9 cellular contexts compared by ENCODE assay signal in genomic region chr22:45977551-45978274, GRCh38. TPM values are rescaled to one million over a fixed set of nuclear protein-coding genes. Genes with fewer than 3 reads are reported as not detected.
DNase-seq lines count a peak whose midpoint lies in the region; ATAC-seq and TF ChIP-seq lines count a peak whose summit lies in the region.
"Had no signal": no experiment of that assay in that cellular context is flagged by ENCODE, and none has a peak within 500 bp of the region (broad histone marks: within the 10 kb centered on the region; RNA-seq: fewer than 3 reads in every experiment).

No MANE protein-coding gene starts in this region.

- H3K4me2 ChIP-seq in OCI-LY3 (ENCODE audit: low read length) (peak overlapping the region; percentile 92), hepatocyte (peak overlapping the region; percentile 98)

- H3K9me2 ChIP-seq in hepatocyte (replicated peaks; ENCODE audit: insufficient read depth) = no peaks in the 10 kb centered on the region

- H4K20me1 ChIP-seq in OCI-LY3 (ENCODE audit: insufficient read depth, low read length) (no peaks in the 10 kb centered on the region), hepatocyte (ENCODE audit: insufficient read depth, poor library complexity, severe bottlenecking) (no peaks in the 10 kb centered on the region)

- intact Hi-C loops in Right ventricle myocardium inferior (cut with DNase I) = no loop called here
- intact Hi-C loops in body of pancreas (cut with DNase I) = no loop called here

- no peak overlapping the region for H3K4me3 ChIP-seq in cardiac muscle cell
- peak overlapping the region; percentile 85; the same call in 1 of the 2 replicates for H3K4me3 ChIP-seq in OCI-LY3 (ENCODE audit: low read length)
- H3K4me3 ChIP-seq in hepatocyte = no peak overlapping the region
- H3K4me3 ChIP-seq in body of pancreas = no peak overlapping the region

- H3K4me3 Mint-ChIP-seq in stimulated activated naive CD8-positive, alpha-beta T cell treated with anti-CD3 and anti-CD28 coated beads, Interleukin-15, amount 100 ng/mL, for 72 hours = peak overlapping the region; percentile 32 to 72

- no peak for TF ChIP-seq POLR2A in body of pancreas (IDR thresholded peaks at IDR 0.05)

- H3K4me1 ChIP-seq in cardiac muscle cell (ENCODE audit: low read depth) (no peaks in the 10 kb centered on the region), OCI-LY3 (ENCODE audit: low read length) (peaks cover 7% of the 10 kb centered on the region), hepatocyte (ENCODE audit: insufficient read depth) (peaks cover 8% of the 10 kb centered on the region), body of pancreas (peaks cover 36% of the 10 kb centered on the region)

- TF ChIP-seq CTCF in cardiac muscle cell (IDR thresholded peaks at IDR 0.05; ENCODE audit: low read depth, low read length) = no peak
- TF ChIP-seq CTCF in OCI-LY3 (IDR thresholded peaks at IDR 0.05; ENCODE audit: low read depth, low read length) = no peak
- no peak for TF ChIP-seq CTCF in hepatocyte (IDR thresholded peaks at IDR 0.05; ENCODE audit: poor library complexity)
- TF ChIP-seq CTCF in body of pancreas (IDR thresholded peaks at IDR 0.05) = no peak

- H3K79me2 ChIP-seq in OCI-LY3 (ENCODE audit: low read length) (no peaks in the 10 kb centered on the region), hepatocyte (no peaks in the 10 kb centered on the region)

- H3K36me3 ChIP-seq in cardiac muscle cell (no peaks in the 10 kb centered on the region), OCI-LY3 (replicated peaks; ENCODE audit: low read depth, low read length) (no peaks in the 10 kb centered on the region), hepatocyte (replicated peaks; ENCODE audit: insufficient read depth, low read depth) (no peaks in the 10 kb centered on the region), body of pancreas (replicated peaks in 1 of 2; ENCODE audit: insufficient read depth in 1 of 2, low read depth in 2 of 2) (no peaks in the 10 kb centered on the region)
- H3K36me3 ChIP-seq: sigmoid colon had no signal

- DNase-seq in cardiac muscle cell (ENCODE audit: low read depth in 1 of 2, low spot score in 1 of 2) (peak; percentile 18 to 62), Right ventricle myocardium inferior (ENCODE audit: missing footprints) (no peak), hepatocyte (ENCODE audit: low spot score) (no peak), HK-2 (ENCODE audit: unreplicated experiment) (no peak), body of pancreas (no peak)
- peak in 1 of 2 donors; percentile 29 for DNase-seq in stimulated activated naive CD8-positive, alpha-beta T cell treated with anti-CD3 and anti-CD28 coated beads, Interleukin-15, amount 100 ng/mL, for 72 hours

- H3K27ac Mint-ChIP-seq in stimulated activated naive CD8-positive, alpha-beta T cell treated with anti-CD3 and anti-CD28 coated beads, Interleukin-15, amount 100 ng/mL, for 72 hours = no peak overlapping the region

- no peaks in the 10 kb centered on the region for H3K9me3 Mint-ChIP-seq in stimulated activated naive CD8-positive, alpha-beta T cell treated with anti-CD3 and anti-CD28 coated beads, Interleukin-15, amount 100 ng/mL, for 72 hours

- peaks cover 70% of the 10 kb centered on the region for H3K27me3 ChIP-seq in cardiac muscle cell
- H3K27me3 ChIP-seq in OCI-LY3 (ENCODE audit: low read depth, low read length) = peaks cover 5% of the 10 kb centered on the region; the same call in 1 of the 2 replicates
- H3K27me3 ChIP-seq in hepatocyte = peaks cover 48% of the 10 kb centered on the region
- H3K27me3 ChIP-seq in body of pancreas = peaks cover 0 to 19% of the 10 kb centered on the region in 2 donors

- no peak for ATAC-seq in Right ventricle myocardium inferior
- ATAC-seq in stimulated activated naive CD8-positive, alpha-beta T cell treated with anti-CD3 and anti-CD28 coated beads, Interleukin-15, amount 100 ng/mL, for 72 hours = no peak
- ATAC-seq in HG03469 (IDR thresholded peaks at IDR 0.05; ENCODE audit: unreplicated experiment) = no peak
- ATAC-seq in body of pancreas = no peak

- no peak overlapping the region; the same call in 1 of the 2 replicates for H2AFZ ChIP-seq in OCI-LY3 (ENCODE audit: low read depth, low read length)
- no peak overlapping the region for H2AFZ ChIP-seq in hepatocyte

- H3K9ac ChIP-seq in OCI-LY3 (ENCODE audit: low read length) = no peak overlapping the region

- H3K27ac ChIP-seq in cardiac muscle cell (no peak overlapping the region), OCI-LY3 (ENCODE audit: low read length) (no peak overlapping the region), hepatocyte (no peak overlapping the region), body of pancreas (no peak overlapping the region)
- H3K27ac ChIP-seq: sigmoid colon had no signal

- WGBS in hepatocyte (ENCODE audit: low lambda C conversion rate, missing lambda C conversion rate) = 17% methylated on average over 28 of the region's 29 CpGs
- WGBS in body of pancreas, 2 donors = 6 to 11% methylated on average over 9 to 29 of the region's 29 CpGs

- no peaks in the 10 kb centered on the region for H3K9me3 ChIP-seq in cardiac muscle cell (ENCODE audit: low read depth)
- H3K9me3 ChIP-seq in OCI-LY3 (ENCODE audit: insufficient read depth, low read length) = no peaks in the 10 kb centered on the region
- H3K9me3 ChIP-seq in hepatocyte (ENCODE audit: low read depth) = no peaks in the 10 kb centered on the region
- no peaks in the 10 kb centered on the region for H3K9me3 ChIP-seq in body of pancreas
- H3K9me3 ChIP-seq: sigmoid colon had no signal

- peaks cover 26% of the 10 kb centered on the region for H3K4me1 Mint-ChIP-seq in stimulated activated naive CD8-positive, alpha-beta T cell treated with anti-CD3 and anti-CD28 coated beads, Interleukin-15, amount 100 ng/mL, for 72 hours

- H3K27me3 Mint-ChIP-seq in stimulated activated naive CD8-positive, alpha-beta T cell treated with anti-CD3 and anti-CD28 coated beads, Interleukin-15, amount 100 ng/mL, for 72 hours = peaks cover 44% of the 10 kb centered on the region

RNA-seq across cellular contexts. Expression of gene WNT7B, which starts 0.8 kb away (rescaled TPM):
- not detected in 2 replicates for total RNA-seq in cardiac muscle cell
- polyA plus RNA-seq in cardiac muscle cell = not detected in 2 replicates
- total RNA-seq in Right ventricle myocardium inferior = not detected
- 2.4 and 2.9 TPM in 2 replicates for total RNA-seq in hepatocyte
- 1.9 and 2.0 TPM in 2 replicates for polyA plus RNA-seq in hepatocyte
- total RNA-seq in body of pancreas = 1 to 10 TPM in 1 of 2 donors, not detected in 1; 2.1 TPM
- total RNA-seq: sigmoid colon had no signal
- polyA plus RNA-seq: sigmoid colon had no signal

Comparison
In these comparisons a context has a peak if more than half of its experiments do, and no peak if none do; other contexts are left out.
1. DNase-seq: peak in cardiac muscle cell (2 of 2); none in Right ventricle myocardium inferior (single experiment), hepatocyte (single experiment), HK-2 (single experiment) and body of pancreas (0 of 4).